22 cellular contexts compared by ENCODE assay signal in genomic region chr4:71476240-71476639, GRCh38.
DNase-seq lines count a peak whose midpoint lies in the region; FAIRE-seq and TF ChIP-seq lines count a peak whose summit lies in the region.
"Had no signal": no experiment of that assay in that cellular context is flagged by ENCODE, and none has a peak within 500 bp of the region (broad histone marks: within the 10 kb centered on the region; RNA-seq: fewer than 3 reads in every experiment).

No MANE protein-coding gene starts in this region.

- TF ChIP-seq CTCF in astrocyte (IDR thresholded peaks at IDR 0.05; ENCODE audit: insufficient read depth, low read depth, low read length) (no peak), Peyer's patch (IDR thresholded peaks at IDR 0.05) (no peak)

- H3K36me3 Mint-ChIP-seq in astrocyte (ENCODE audit: low read depth, unreplicated experiment) = no peaks in the 10 kb centered on the region
- H3K36me3 Mint-ChIP-seq: CD8-positive, alpha-beta T cell had no signal

- H3K27ac ChIP-seq in astrocyte (ENCODE audit: low read depth, low read length) = no peak overlapping the region
- H3K27ac ChIP-seq in Peyer's patch = no peak overlapping the region
- H3K27ac ChIP-seq: 22Rv1; A549; BLaER1 treated with 17β-estradiol and CSF1 and Interleukin-3, amounts not matched to agents 10 nM and 100 nM; C4-2B had no signal

- H3K4me2 ChIP-seq in astrocyte (ENCODE audit: low read length) (no peak overlapping the region), skeletal muscle satellite cell (ENCODE audit: low read length) (peak overlapping the region; percentile 34)
- H3K4me2 ChIP-seq: A549; BLaER1 treated with 17β-estradiol and CSF1 and Interleukin-3, amounts not matched to agents 10 nM and 100 nM had no signal

- no peak overlapping the region for H2AFZ ChIP-seq in astrocyte (ENCODE audit: low read depth, low read length)

- no peak overlapping the region for H3K4me3 Mint-ChIP-seq in astrocyte (ENCODE audit: unreplicated experiment)
- H3K4me3 Mint-ChIP-seq: B cell; CD4-positive, alpha-beta T cell; CD8-positive, alpha-beta T cell had no signal

- DNase-seq in DMS 273 (lab: John Stamatoyannopoulos, UW; ENCODE audit: unreplicated experiment) (peak; percentile 4), DMS 273 treated with DMSO at 0.1 percent for 48 hours (lab: John Stamatoyannopoulos, UW) (no peak), astrocyte (ENCODE audit: low read depth) (no peak), Peyer's patch (no peak), hippocampal formation (lab: John Stamatoyannopoulos, UW) (no peak)
- DNase-seq: AML-193; Caco-2; Calu3; CD4-positive, alpha-beta T cell; CD8-positive, alpha-beta T cell; DMS79 treated with DMSO at 0.1 percent for 48 hours; GF-D8 had no signal

- TF ChIP-seq POLR2A in Peyer's patch (IDR thresholded peaks at IDR 0.05) = no peak

- H3K27me3 ChIP-seq in astrocyte (ENCODE audit: insufficient read depth, low read length) = no peaks in the 10 kb centered on the region
- no peaks in the 10 kb centered on the region for H3K27me3 ChIP-seq in skeletal muscle satellite cell (ENCODE audit: control insufficient read depth, insufficient read depth, low read length)
- H3K27me3 ChIP-seq in Peyer's patch = no peaks in the 10 kb centered on the region
- H3K27me3 ChIP-seq: BLaER1 treated with 17β-estradiol and CSF1 and Interleukin-3, amounts not matched to agents 10 nM and 100 nM had no signal

- no peaks in the 10 kb centered on the region for H3K27me3 Mint-ChIP-seq in astrocyte (ENCODE audit: low read depth, unreplicated experiment)
- H3K27me3 Mint-ChIP-seq: B cell had no signal

- H3K9ac ChIP-seq in astrocyte (ENCODE audit: low read length) (no peak overlapping the region), skeletal muscle satellite cell (ENCODE audit: low read depth, low read length) (no peak overlapping the region)
- H3K9ac ChIP-seq: BLaER1 treated with 17β-estradiol and CSF1 and Interleukin-3, amounts not matched to agents 10 nM and 100 nM had no signal

- H3K4me3 ChIP-seq in astrocyte (ENCODE audit: insufficient read depth, low read depth, low read length) = no peak overlapping the region
- no peak overlapping the region for H3K4me3 ChIP-seq in skeletal muscle satellite cell (ENCODE audit: low read length)
- H3K4me3 ChIP-seq in Peyer's patch = no peak overlapping the region
- H3K4me3 ChIP-seq: A549; BLaER1 treated with 17β-estradiol and CSF1 and Interleukin-3, amounts not matched to agents 10 nM and 100 nM had no signal

- no peaks in the 10 kb centered on the region for H3K79me2 ChIP-seq in astrocyte (ENCODE audit: insufficient read depth, low read length)

- no peaks in the 10 kb centered on the region for H3K9me3 Mint-ChIP-seq in astrocyte (ENCODE audit: unreplicated experiment)
- H3K9me3 Mint-ChIP-seq: CD4-positive, alpha-beta T cell; CD8-positive, alpha-beta T cell had no signal

- peak; percentile 37 for FAIRE-seq in astrocyte (lab: Jason Lieb, UNC)
- FAIRE-seq: A549, D721Med, G401.6, GM12891, GM19239 had no signal

- H3K27ac Mint-ChIP-seq in astrocyte (ENCODE audit: unreplicated experiment) = no peak overlapping the region
- H3K27ac Mint-ChIP-seq: B cell; CD4-positive, alpha-beta T cell; CD8-positive, alpha-beta T cell had no signal

- H3K9me3 ChIP-seq in astrocyte (ENCODE audit: insufficient read depth, low read depth, low read length) = no peaks in the 10 kb centered on the region
- no peaks in the 10 kb centered on the region for H3K9me3 ChIP-seq in skeletal muscle satellite cell (replicated peaks; ENCODE audit: low read length)
- H3K9me3 ChIP-seq in Peyer's patch = no peaks in the 10 kb centered on the region
- H3K9me3 ChIP-seq: A549; BLaER1 treated with 17β-estradiol and CSF1 and Interleukin-3, amounts not matched to agents 10 nM and 100 nM; Caco-2 had no signal

- peaks cover 15% of the 10 kb centered on the region for H3K4me1 Mint-ChIP-seq in astrocyte (ENCODE audit: low read depth, unreplicated experiment)
- H3K4me1 Mint-ChIP-seq: B cell had no signal

- peaks cover 10% of the 10 kb centered on the region for H3K4me1 ChIP-seq in astrocyte (ENCODE audit: insufficient read depth, low read length)
- peaks cover 31% of the 10 kb centered on the region for H3K4me1 ChIP-seq in skeletal muscle satellite cell (ENCODE audit: control insufficient read depth, insufficient read depth, low read length)
- no peaks in the 10 kb centered on the region for H3K4me1 ChIP-seq in Peyer's patch
- H3K4me1 ChIP-seq: A549; BLaER1 treated with 17β-estradiol and CSF1 and Interleukin-3, amounts not matched to agents 10 nM and 100 nM; Caco-2 had no signal

- H3K36me3 ChIP-seq in astrocyte (ENCODE audit: insufficient read depth, low read length) = no peaks in the 10 kb centered on the region
- H3K36me3 ChIP-seq in skeletal muscle satellite cell (ENCODE audit: insufficient read depth, low read length) = no peaks in the 10 kb centered on the region
- no peaks in the 10 kb centered on the region for H3K36me3 ChIP-seq in Peyer's patch
- H3K36me3 ChIP-seq: BLaER1 treated with 17β-estradiol and CSF1 and Interleukin-3, amounts not matched to agents 10 nM and 100 nM had no signal

- H4K20me1 ChIP-seq in astrocyte (ENCODE audit: insufficient read depth, low read length) = no peaks in the 10 kb centered on the region
- H4K20me1 ChIP-seq: BLaER1 treated with 17β-estradiol and CSF1 and Interleukin-3, amounts not matched to agents 10 nM and 100 nM had no signal
